ENCODE assay signal across 8 cellular contexts in genomic region chr17:28750178-28751047, GRCh38. TPM values are rescaled to one million over a fixed set of nuclear protein-coding genes. Genes with fewer than 3 reads are reported as not detected.
A peak's percentile ranks its signal among the peaks of the same experiment; 100 is the strongest.
DNase-seq lines count a peak whose midpoint lies in the region; ATAC-seq and TF ChIP-seq lines count a peak whose summit lies in the region.

No MANE protein-coding gene starts in this region.

- no peak overlapping the region for H3K4me3 Mint-ChIP-seq in MCF 10A (ENCODE audit: unreplicated experiment)

- H3K4me3 ChIP-seq in WI38 (ENCODE audit: low read depth, low read length): no peak overlapping the region

- no peaks in the 10 kb centered on the region for H3K9me3 Mint-ChIP-seq in MCF 10A (ENCODE audit: unreplicated experiment)

- intact Hi-C loops in MCF 10A (cut with micrococcal nuclease): loop anchor here (1.0 kb wide), 1 partner anchor 23 kb away; no protein-coding TSS in a partner anchor

- H3K27me3 Mint-ChIP-seq in MCF 10A (ENCODE audit: insufficient read depth, unreplicated experiment): no peaks in the 10 kb centered on the region

- peaks cover 86% of the 10 kb centered on the region for H3K36me3 Mint-ChIP-seq in MCF 10A (ENCODE audit: insufficient read depth, unreplicated experiment)

- peak; percentile 92 for DNase-seq in SIG-M5 treated with dmso at 0.1 percent for 504 hours (lab: John Stamatoyannopoulos, UW; ENCODE audit: unreplicated experiment)
- DNase-seq in SIG-M5 (lab: John Stamatoyannopoulos, UW): no peak
- peak; percentile 79 for DNase-seq in NCI-H2227 treated with DMSO at 0.1 percent for 48 hours (lab: John Stamatoyannopoulos, UW)
- peak; percentile 94 for DNase-seq in MCF 10A (ENCODE audit: unreplicated experiment)
- DNase-seq in inferior parietal cortex (ENCODE audit: extremely low spot score): peak; percentile 96
- peak; percentile 76 to 89 for DNase-seq in stimulated activated CD4-positive, alpha-beta T cell treated with anti-CD3 and anti-CD28 coated beads, Interleukin-12 subunit alpha, Interleukin-12 subunit beta, amount 100 ng/mL, for 24 hours (ENCODE audit: low read depth in 2 of 2)

- TF ChIP-seq CTCF in WI38 (IDR thresholded peaks at IDR 0.05; ENCODE audit: low read depth, low read length) (peak; percentile 99), MCF 10A (IDR thresholded peaks at IDR 0.05; ENCODE audit: unreplicated experiment) (peak; percentile 99)

- POLR2A ChIA-PET in MCF 10A (lab: Yijun Ruan, JAX): interaction anchor here (0.6 to 17.3 kb wide), 14 partner anchors 11 to 201 kb away, joined by 3 to 1135 read pairs (median 4); partner anchors contain the start of genes FAM222B, NEK8, PHF12 and RPL23A

- H3K27ac Mint-ChIP-seq in MCF 10A (ENCODE audit: low read depth, unreplicated experiment): no peak overlapping the region

- ATAC-seq in HG03108 (IDR thresholded peaks at IDR 0.05; ENCODE audit: unreplicated experiment): peak; percentile 70

- peaks cover 13% of the 10 kb centered on the region for H3K4me1 Mint-ChIP-seq in MCF 10A (ENCODE audit: insufficient read depth, unreplicated experiment)

- BruUV-seq in MCF 10A (replicated peaks; lab: Mats Ljungman, UMichigan): TSS peak; percentile 26

- CTCF ChIA-PET in MCF 10A (lab: Yijun Ruan, JAX): interaction anchor here (0.5 to 15.1 kb wide), 22 partner anchors 10 to 327 kb away, joined by 3 to 365 read pairs (median 4); partner anchors contain the start of genes NEK8, RPL23A and TLCD1

RNA-seq across cellular contexts. Expression of gene TRAF4, which starts 6.6 kb away (rescaled TPM):
- total RNA-seq in MCF 10A (2022): 106 and 126 TPM in 2 replicates

RNA-seq across cellular contexts. Expression of gene NEK8, which starts 21.8 kb away (rescaled TPM):
- total RNA-seq in MCF 10A (2022): 4.5 and 8.6 TPM in 2 replicates

RNA-seq across cellular contexts. Expression of gene TLCD1, which starts 24.4 kb away (rescaled TPM):
- total RNA-seq in MCF 10A (2022): 13.4 and 18.7 TPM in 2 replicates

RNA-seq across cellular contexts. Expression of gene RPL23A, which starts 30.6 kb away (rescaled TPM):
- total RNA-seq in MCF 10A (2022): 1,941 and 2,110 TPM in 2 replicates

RNA-seq across cellular contexts. Expression of gene RAB34, which starts 32.7 kb away (rescaled TPM):
- 90.0 and 105 TPM in 2 replicates for total RNA-seq in MCF 10A (2022)
